ENCODE assay signal across 5 cellular contexts in genomic region chr16:2657803-2658202, GRCh38. TPM values are rescaled to one million over a fixed set of nuclear protein-coding genes. Genes with fewer than 3 reads are reported as not detected.
DNase-seq lines count a peak whose midpoint lies in the region; ATAC-seq and TF ChIP-seq lines count a peak whose summit lies in the region.
"Not testable (repeated sequence)": the region's sequence is repeated elsewhere in the genome, so short reads cannot be mapped to it uniquely, and the experiment has no call there.

No MANE protein-coding gene starts in this region.

- intact Hi-C loops in Right ventricle myocardium superior (cut with DNase I); left cardiac atrium (cut with DNase I); left lung (cut with DNase I); sciatic nerve (cut with DNase I): not testable (repeated sequence)

- DNase-seq in Right ventricle myocardium superior; left cardiac atrium; left lung; sciatic nerve (ENCODE audit: low spot score): not testable (repeated sequence)

- not testable (repeated sequence) for H3K4me1 ChIP-seq in left lung

- H3K4me3 ChIP-seq in left lung = not testable (repeated sequence)

- not testable (repeated sequence) for H3K9me3 ChIP-seq in left lung

- H3K27me3 ChIP-seq in left lung = peaks cover 8 to 25% of the 10 kb centered on the region in 2 donors

- peak; percentile 17; the same call in 2 of the 3 replicates for ATAC-seq in SK-N-SH treated with all-trans-retinoic acid at 6 μM for 48 hours
- ATAC-seq in Right ventricle myocardium superior (ENCODE audit: poor library complexity) = peak; percentile 26
- peak; percentile 11 to 38 for ATAC-seq in left cardiac atrium
- ATAC-seq in left lung = peak; percentile 21
- peak; percentile 39 for ATAC-seq in sciatic nerve

- TF ChIP-seq CTCF in left lung (IDR thresholded peaks at IDR 0.05) = not testable (repeated sequence)

- not testable (repeated sequence) for H3K27ac ChIP-seq in left lung

- not testable (repeated sequence) for H3K36me3 ChIP-seq in left lung

RNA-seq across cellular contexts. Expression of gene KCTD5, which starts 24.5 kb away (rescaled TPM):
- total RNA-seq in Right ventricle myocardium superior (9.8 TPM), left cardiac atrium (10 to 100 TPM; 11.6 to 15.2 TPM), left lung (10 to 100 TPM; 21.3 to 28.3 TPM), sciatic nerve (18.2 TPM)
